ENCODE assay signal across 17 cellular contexts in the genomic region with DNA sequence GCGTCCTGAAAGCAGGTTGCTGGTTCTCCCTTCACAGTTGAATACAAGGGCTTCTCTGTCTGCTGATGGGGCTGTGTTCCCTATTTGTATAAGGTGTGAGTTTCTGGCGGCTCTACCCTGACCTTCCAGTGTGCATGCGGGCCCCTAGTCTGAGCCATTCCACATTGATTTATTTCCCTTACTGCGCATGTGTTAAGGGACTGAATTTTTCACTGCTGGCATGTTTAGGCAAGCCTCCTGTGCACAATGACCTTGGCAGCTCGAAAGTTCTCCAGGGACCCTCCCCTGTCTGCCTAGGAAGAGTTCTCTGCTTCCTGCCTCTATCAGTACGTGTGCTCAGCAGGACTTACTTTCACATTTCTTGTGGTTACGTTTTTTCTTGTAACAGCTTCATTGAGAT. TPM values are rescaled to one million over a fixed set of nuclear protein-coding genes. Genes with fewer than 3 reads are reported as not detected.
DNase-seq lines count a peak whose midpoint lies in the region; ATAC-seq, FAIRE-seq and TF ChIP-seq lines count a peak whose summit lies in the region.
"Had no signal": no experiment of that assay in that cellular context is flagged by ENCODE, and none has a peak within 500 bp of the region (broad histone marks: within the 10 kb centered on the region; RNA-seq: fewer than 3 reads in every experiment).

No MANE protein-coding gene starts in this region.

- ATAC-seq in GM21423 (IDR thresholded peaks at IDR 0.05; ENCODE audit: unreplicated experiment) (peak; percentile 42), T-helper 17 cell (no peak), gastroesophageal sphincter (no peak), pancreas (peak; percentile 14 to 70 (median 54)), HG03442 (IDR thresholded peaks at IDR 0.05; ENCODE audit: unreplicated experiment) (no peak), HG03520 (IDR thresholded peaks at IDR 0.05; ENCODE audit: unreplicated experiment) (no peak)
- ATAC-seq: activated naive CD8-positive, alpha-beta T cell treated with anti-CD3 and anti-CD28 coated beads, Interleukin-2, amount 50 U/mL, for 24 hours had no signal

- no peaks in the 10 kb centered on the region for H3K27me3 Mint-ChIP-seq in T-helper 17 cell
- H3K27me3 Mint-ChIP-seq: activated B cell treated with CpG ODN at 0.5 μM for 24 hours; activated naive CD8-positive, alpha-beta T cell treated with anti-CD3 and anti-CD28 coated beads, Interleukin-2, amount 50 U/mL, for 24 hours had no signal

- H3K36me3 Mint-ChIP-seq in T-helper 17 cell (ENCODE audit: low read depth), result no peaks in the 10 kb centered on the region

- no peak for DNase-seq in T-helper 17 cell
- DNase-seq in pancreas, result peak in 2 of 6 donors; percentile 25 to 43
- no peak for DNase-seq in dedifferentiated amniotic fluid mesenchymal stem cell (ENCODE audit: extremely low spot score)
- DNase-seq in NCI-H1436 (lab: John Stamatoyannopoulos, UW), result no peak
- DNase-seq: activated B cell treated with CpG ODN at 0.5 μM for 24 hours; activated naive CD8-positive, alpha-beta T cell treated with anti-CD3 and anti-CD28 coated beads, Interleukin-2, amount 50 U/mL, for 24 hours; DMS53; H7; NCI-H1105 treated with DMSO at 0.1 percent for 48 hours; ovary; SW 1271 had no signal

- 33 to 34% methylated on average over 6 to 7 of the region's 7 CpGs for WGBS in gastroesophageal sphincter (ENCODE audit: low coverage in 1 of 2), 2 donors
- 28 to 39% methylated on average over 7 of the region's 7 CpGs for WGBS in pancreas, 2 donors

- TF ChIP-seq CTCF in gastroesophageal sphincter (IDR thresholded peaks at IDR 0.05) (no peak), pancreas (IDR thresholded peaks at IDR 0.05) (no peak)

- intact Hi-C loops in pancreas (cut with DNase I), result no loop called here

- H3K36me3 ChIP-seq in gastroesophageal sphincter (peaks cover 0 to 18% of the 10 kb centered on the region in 2 donors), pancreas (no peaks in the 10 kb centered on the region)
- H3K36me3 ChIP-seq: ovary had no signal

- H3K27ac ChIP-seq in gastroesophageal sphincter (peak overlapping the region in 3 of 4 donors; percentile 8 to 69 (median 59)), pancreas (peak overlapping the region in 1 of 4 donors; percentile 21)
- H3K27ac ChIP-seq: KMS-11, ovary had no signal

- FAIRE-seq in pancreas (lab: Jason Lieb, UNC), result no peak
- FAIRE-seq: colon had no signal

- peaks cover 0 to 59% (median 26%) of the 10 kb centered on the region in 3 donors for H3K4me1 ChIP-seq in gastroesophageal sphincter
- no peaks in the 10 kb centered on the region for H3K4me1 ChIP-seq in pancreas

- H3K27me3 ChIP-seq in gastroesophageal sphincter, result no peaks in the 10 kb centered on the region
- H3K27me3 ChIP-seq in pancreas, result no peaks in the 10 kb centered on the region
- H3K27me3 ChIP-seq: ovary had no signal

- H3K4me1 Mint-ChIP-seq in T-helper 17 cell, result peaks cover 21% of the 10 kb centered on the region

- peak overlapping the region; percentile 73 for H3K27ac Mint-ChIP-seq in T-helper 17 cell
- H3K27ac Mint-ChIP-seq: activated B cell treated with CpG ODN at 0.5 μM for 24 hours; activated naive CD8-positive, alpha-beta T cell treated with anti-CD3 and anti-CD28 coated beads, Interleukin-2, amount 50 U/mL, for 24 hours had no signal

- H3K4me3 ChIP-seq in gastroesophageal sphincter (no peak overlapping the region), pancreas (no peak overlapping the region)
- H3K4me3 ChIP-seq: ovary had no signal

- TF ChIP-seq EP300 in gastroesophageal sphincter (IDR thresholded peaks at IDR 0.05), result no peak

- TF ChIP-seq POLR2A in gastroesophageal sphincter (IDR thresholded peaks at IDR 0.05), result no peak

- H3K4me3 Mint-ChIP-seq in T-helper 17 cell, result peak overlapping the region; percentile 50
- H3K4me3 Mint-ChIP-seq: activated B cell treated with CpG ODN at 0.5 μM for 24 hours; activated naive CD8-positive, alpha-beta T cell treated with anti-CD3 and anti-CD28 coated beads, Interleukin-2, amount 50 U/mL, for 24 hours had no signal

- H3K9me3 ChIP-seq in T-helper 17 cell (ENCODE audit: control insufficient read depth, low read length, poor library complexity, severe bottlenecking) (no peaks in the 10 kb centered on the region), gastroesophageal sphincter (no peaks in the 10 kb centered on the region), pancreas (no peaks in the 10 kb centered on the region)
- H3K9me3 ChIP-seq: ovary had no signal

RNA-seq across cellular contexts. Expression of a gene that starts 11.4 kb away (rescaled TPM):
- total RNA-seq in T-helper 17 cell, result 10 to 100 TPM; 22.6 to 23.8 TPM
- total RNA-seq in gastroesophageal sphincter, result 10 to 100 TPM; 37.4 to 89.5 (median 53.0) TPM
- 10 to 100 TPM in 4 of 6 donors, 1 to 10 TPM in 2; 9.3 to 24.3 (median 11.7) TPM for total RNA-seq in pancreas
- 10 to 100 TPM; 10.6 to 19.7 TPM for polyA plus RNA-seq in pancreas

Comparison
In these comparisons a context has a peak if more than half of its experiments do, and no peak if none do; other contexts are left out.
1. ATAC-seq: peak in GM21423 (single experiment) and pancreas (4 of 4); none in T-helper 17 cell (single experiment), gastroesophageal sphincter (single experiment), HG03442 (single experiment) and HG03520 (single experiment).